ENCODE assay signal across 23 cellular contexts in genomic region chr17:6299275-6299674, GRCh38.
"Had no signal": no experiment of that assay in that cellular context is flagged by ENCODE, and none has a peak within 500 bp of the region (broad histone marks: within the 10 kb centered on the region; RNA-seq: fewer than 3 reads in every experiment).

No MANE protein-coding gene starts in this region.

- DNase-seq: kidney glomerular epithelial cell; left colon; left lung; midbrain; mucosa of descending colon; naive thymus-derived CD4-positive, alpha-beta T cell; ovary; right lobe of liver; stimulated activated CD4-positive, alpha-beta T cell treated with anti-CD3 and anti-CD28 coated beads, Interleukin-1b, Interleukin-23, amount 100 ng/mL, for 48 hours; stimulated activated CD4-positive, alpha-beta T cell treated with anti-CD3 and anti-CD28 coated beads, Interleukin-2, amount 100 ng/mL, for 48 hours; stimulated activated CD4-positive, alpha-beta T cell treated with anti-CD3 and anti-CD28 coated beads, Interleukin-4, amount 100 ng/mL, for 4 hours; stimulated activated CD8-positive, alpha-beta memory T cell treated with anti-CD3 and anti-CD28 coated beads, Interleukin-4, amount 100 ng/mL, for 48 hours; stimulated activated naive CD4-positive, alpha-beta T cell treated with Interleukin-2 at 50 U/mL for 16 hours; stimulated activated naive CD8-positive, alpha-beta T cell treated with anti-CD3 and anti-CD28 coated beads, Interleukin-15, amount 100 ng/mL, for 72 hours; substantia nigra; uterus had no signal

- FAIRE-seq: keratinocyte had no signal

- H3K4me3 ChIP-seq: left lung, lung, mucosa of descending colon, ovary, right atrium auricular region, right lobe of liver, smooth muscle cell, tibial nerve, uterus had no signal

- ATAC-seq: left colon; left lung; mucosa of descending colon; naive thymus-derived CD4-positive, alpha-beta T cell; natural killer cell treated with Interleukin-12 subunit alpha and Interleukin-12 subunit beta and Interleukin-15 and Interleukin-18, amount 100 ng/mL, for 72 hours; right lobe of liver; stimulated activated memory B cell treated with anti-CD40 and anti-IgM and Interleukin-4, amounts not matched to agents 10 μg/mL and 1 μg/mL and 100 μg/mL, for 72 hours; stimulated activated naive CD8-positive, alpha-beta T cell treated with anti-CD3 and anti-CD28 coated beads, Interleukin-15, amount 100 ng/mL, for 72 hours had no signal

- H3K36me3 ChIP-seq: left lung, ovary, right atrium auricular region, right lobe of liver, tibial nerve, uterus had no signal

- H3K27ac ChIP-seq: left lung, ovary, right atrium auricular region, right lobe of liver, tibial nerve, uterus had no signal

- H3K27me3 ChIP-seq: ovary, right atrium auricular region, right lobe of liver, tibial nerve, uterus had no signal
